ENCODE assay signal across 8 cellular contexts in genomic region chr13:57631607-57632275, GRCh38. TPM values are rescaled to one million over a fixed set of nuclear protein-coding genes. Genes with fewer than 3 reads are reported as not detected.
DNase-seq lines count a peak whose midpoint lies in the region; ATAC-seq and TF ChIP-seq lines count a peak whose summit lies in the region.

Gene PCDH17, plus strand, starts transcription at chr13:57631744. Its CDS starts 803 bp downstream, at chr13:57632547.

- H3K79me2 ChIP-seq in PC-3 (ENCODE audit: low read length), result no peaks in the 10 kb centered on the region

- peak within 1 kb of the TSS; percentile 71 for H3K4me2 ChIP-seq in PC-3 (ENCODE audit: low read length)

- H3K9ac ChIP-seq in PC-3 (ENCODE audit: low read length), result no peak within 1 kb of the TSS

- no peaks in the 10 kb centered on the region for H3K4me1 ChIP-seq in PC-3 (ENCODE audit: insufficient read depth, low read length)

- H3K4me1 Mint-ChIP-seq in dendritic cell treated with granulocyte-macrophage colony-stimulating factor and Interleukin-4, amounts not matched to agents 40 ng/mL and 50 ng/mL, for 4 days (ENCODE audit: low read depth), result peaks cover 36% of the 10 kb centered on the region
- peaks cover 59% of the 10 kb centered on the region for H3K4me1 Mint-ChIP-seq in stimulated activated naive CD8-positive, alpha-beta T cell treated with anti-CD3 and anti-CD28 coated beads, Interleukin-15, amount 100 ng/mL, for 72 hours

- H3K4me3 ChIP-seq in PC-3 (ENCODE audit: low read length), result peak within 1 kb of the TSS; percentile 52

- H4K20me1 ChIP-seq in PC-3 (ENCODE audit: low read length), result no peaks in the 10 kb centered on the region

- no peaks in the 10 kb centered on the region for H3F3A ChIP-seq in PC-3 (ENCODE audit: low read length, unreplicated experiment)

- no peak for TF ChIP-seq CTCF in GM10266 (IDR thresholded peaks at IDR 0.05; ENCODE audit: control insufficient read depth, insufficient read depth, low read depth, missing control alignments)
- no peak for TF ChIP-seq CTCF in PC-3 (conservative IDR thresholded peaks at IDR 0.05; ENCODE audit: low read depth, low read length)

- no peaks in the 10 kb centered on the region for H3K36me3 ChIP-seq in PC-3 (ENCODE audit: low read depth, low read length)

- peak within 1 kb of the TSS; percentile 65 for H3K4me3 Mint-ChIP-seq in dendritic cell treated with granulocyte-macrophage colony-stimulating factor and Interleukin-4, amounts not matched to agents 40 ng/mL and 50 ng/mL, for 4 days
- peak within 1 kb of the TSS; percentile 69 to 77 for H3K4me3 Mint-ChIP-seq in stimulated activated naive CD8-positive, alpha-beta T cell treated with anti-CD3 and anti-CD28 coated beads, Interleukin-15, amount 100 ng/mL, for 72 hours

- no TSS peak for BruUV-seq in PC-3 (replicated peaks; lab: Mats Ljungman, UMichigan)

- CTCF ChIA-PET in PC-3 (lab: Charles Lee), result no interaction called here

- no peak within 1 kb of the TSS for H3K27ac ChIP-seq in PC-3 (ENCODE audit: low read length)

- H3K27ac Mint-ChIP-seq in dendritic cell treated with granulocyte-macrophage colony-stimulating factor and Interleukin-4, amounts not matched to agents 40 ng/mL and 50 ng/mL, for 4 days, result no peak within 1 kb of the TSS
- H3K27ac Mint-ChIP-seq in stimulated activated naive CD8-positive, alpha-beta T cell treated with anti-CD3 and anti-CD28 coated beads, Interleukin-15, amount 100 ng/mL, for 72 hours, result peak within 1 kb of the TSS in 1 of 2 donors; percentile 22

- no peaks in the 10 kb centered on the region for H3K9me2 ChIP-seq in PC-3 (replicated peaks; ENCODE audit: low read length)

- H2AFZ ChIP-seq in PC-3 (ENCODE audit: low read length), result no peak within 1 kb of the TSS

- H3K27me3 Mint-ChIP-seq in dendritic cell treated with granulocyte-macrophage colony-stimulating factor and Interleukin-4, amounts not matched to agents 40 ng/mL and 50 ng/mL, for 4 days, result peaks cover 71% of the 10 kb centered on the region
- H3K27me3 Mint-ChIP-seq in stimulated activated naive CD8-positive, alpha-beta T cell treated with anti-CD3 and anti-CD28 coated beads, Interleukin-15, amount 100 ng/mL, for 72 hours, result peaks cover 72% of the 10 kb centered on the region

- ATAC-seq in PC-3, result peak; percentile 23
- ATAC-seq in stimulated activated naive CD8-positive, alpha-beta T cell treated with anti-CD3 and anti-CD28 coated beads, Interleukin-15, amount 100 ng/mL, for 72 hours, result no peak
- ATAC-seq in HG02840 (IDR thresholded peaks at IDR 0.05; ENCODE audit: low FRiP score, unreplicated experiment), result no peak
- no peak for ATAC-seq in GM21737 (IDR thresholded peaks at IDR 0.05; ENCODE audit: unreplicated experiment)

- POLR2A ChIA-PET in PC-3 (lab: Charles Lee; ENCODE audit: unreplicated experiment), result no interaction called here

- H3K27me3 ChIP-seq in PC-3 (ENCODE audit: low read length), result peaks cover 58% of the 10 kb centered on the region

- DNase-seq in GM10266 (ENCODE audit: extremely low spot score), result peak; percentile 17
- no peak for DNase-seq in PC-3
- DNase-seq in left kidney (ENCODE audit: low read depth, low spot score), result peak; percentile 88
- no peak for DNase-seq in stimulated activated naive CD8-positive, alpha-beta T cell treated with anti-CD3 and anti-CD28 coated beads, Interleukin-15, amount 100 ng/mL, for 72 hours
- no peak for DNase-seq in AML-193 (lab: John Stamatoyannopoulos, UW)

- intact Hi-C loops in PC-3 (cut with micrococcal nuclease), result no loop called here
- intact Hi-C loops in dendritic cell treated with granulocyte-macrophage colony-stimulating factor and Interleukin-4, amounts not matched to agents 40 ng/mL and 50 ng/mL, for 4 days (cut with micrococcal nuclease), result no loop called here

- no peaks in the 10 kb centered on the region for H3K9me3 Mint-ChIP-seq in dendritic cell treated with granulocyte-macrophage colony-stimulating factor and Interleukin-4, amounts not matched to agents 40 ng/mL and 50 ng/mL, for 4 days
- peaks cover 0 to 12% of the 10 kb centered on the region in 2 donors for H3K9me3 Mint-ChIP-seq in stimulated activated naive CD8-positive, alpha-beta T cell treated with anti-CD3 and anti-CD28 coated beads, Interleukin-15, amount 100 ng/mL, for 72 hours

- H3K36me3 Mint-ChIP-seq in dendritic cell treated with granulocyte-macrophage colony-stimulating factor and Interleukin-4, amounts not matched to agents 40 ng/mL and 50 ng/mL, for 4 days (ENCODE audit: low read depth), result no peaks in the 10 kb centered on the region

- no peaks in the 10 kb centered on the region for H3K9me3 ChIP-seq in PC-3 (ENCODE audit: low read length)

RNA-seq across cellular contexts. Expression of gene PCDH17, which starts in this region (rescaled TPM):
- 0.11 TPM in 1 of 2 replicates, not detected in the other for total RNA-seq in PC-3 (2014; rRNA removed)

Comparison
In these comparisons a context has a peak if more than half of its experiments do, and no peak if none do; other contexts are left out.
1. Peak in ATAC-seq, H3K4me3 ChIP-seq and H3K4me2 ChIP-seq in PC-3; RNA of the gene not detected or under 1 TPM.
2. DNase-seq: peak in GM10266 (single experiment) and left kidney (single experiment); none in PC-3 (single experiment), stimulated activated naive CD8-positive, alpha-beta T cell treated with anti-CD3 and anti-CD28 coated beads, Interleukin-15, amount 100 ng/mL, for 72 hours (0 of 2) and AML-193 (0 of 2).